ENCODE assay signal across 18 cellular contexts in genomic region chr2:191892391-191892790, GRCh38. TPM values are rescaled to one million over a fixed set of nuclear protein-coding genes. Genes with fewer than 3 reads are reported as not detected.
DNase-seq lines count a peak whose midpoint lies in the region; ATAC-seq, FAIRE-seq and TF ChIP-seq lines count a peak whose summit lies in the region.
"Had no signal": no experiment of that assay in that cellular context is flagged by ENCODE, and none has a peak within 500 bp of the region (broad histone marks: within the 10 kb centered on the region; RNA-seq: fewer than 3 reads in every experiment).

No MANE protein-coding gene starts in this region.

- ATAC-seq in GM21390 (IDR thresholded peaks at IDR 0.05; ENCODE audit: unreplicated experiment) (no peak), HG02840 (IDR thresholded peaks at IDR 0.05; ENCODE audit: low FRiP score, unreplicated experiment) (no peak)
- ATAC-seq: activated CD8-positive, alpha-beta T cell treated with anti-CD3 and anti-CD28 coated beads, Interleukin-2, amount 10 ng/mL, durations not matched to agents 7 days and 5 days had no signal

- intact Hi-C loops in tibial artery (cut with DNase I; ENCODE audit: low total_unique reads), result no loop called here

- H3K4me1 ChIP-seq in keratinocyte (ENCODE audit: control insufficient read depth, extremely low read depth, insufficient read depth, low read length) (peaks cover 27% of the 10 kb centered on the region), tibial artery (peaks cover 0 to 3% (median 0%) of the 10 kb centered on the region in 4 donors)

- H3K27ac ChIP-seq in brain microvascular endothelial cell (no peak overlapping the region), keratinocyte (ENCODE audit: control insufficient read depth, insufficient read depth, low read length) (no peak overlapping the region), tibial artery (no peak overlapping the region)
- H3K27ac ChIP-seq: C4-2B, heart right ventricle, upper lobe of left lung had no signal

- H3K4me2 ChIP-seq in keratinocyte (ENCODE audit: control insufficient read depth, extremely low read depth, insufficient read depth, low read depth, low read length), result peak overlapping the region; percentile 52

- TF ChIP-seq CTCF in brain microvascular endothelial cell (IDR thresholded peaks at IDR 0.05; ENCODE audit: low read depth, low read length, missing control alignments) (no peak), keratinocyte (optimal IDR thresholded peaks at IDR 0.05 in 1 of 3, IDR thresholded peaks at IDR 0.05 in 1 of 3, conservative IDR thresholded peaks at IDR 0.05 in 1 of 3; ENCODE audit: extremely low read depth in 1 of 3, insufficient read depth in 2 of 3, low read length in 3 of 3) (no peak), tibial artery (IDR thresholded peaks at IDR 0.05) (no peak)

- peak; percentile 78 for FAIRE-seq in keratinocyte (lab: Jason Lieb, UNC)
- FAIRE-seq: GM12892, TTC549 had no signal

- H3K27me3 ChIP-seq in brain microvascular endothelial cell (replicated peaks), result no peaks in the 10 kb centered on the region
- H3K27me3 ChIP-seq in keratinocyte (ENCODE audit: control insufficient read depth, extremely low read depth, insufficient read depth, low read length), result no peaks in the 10 kb centered on the region
- no peaks in the 10 kb centered on the region for H3K27me3 ChIP-seq in tibial artery
- H3K27me3 ChIP-seq: heart right ventricle, upper lobe of left lung had no signal

- no peaks in the 10 kb centered on the region for H4K20me1 ChIP-seq in keratinocyte (ENCODE audit: control insufficient read depth, extremely low read depth, insufficient read depth, low read length)

- no peaks in the 10 kb centered on the region for H3K9me1 ChIP-seq in keratinocyte (ENCODE audit: control insufficient read depth, extremely low read depth, insufficient read depth, low read length)

- no peaks in the 10 kb centered on the region for H3K9me3 ChIP-seq in keratinocyte (ENCODE audit: control insufficient read depth, low read depth, low read length)
- H3K9me3 ChIP-seq in tibial artery, result no peaks in the 10 kb centered on the region
- H3K9me3 ChIP-seq: upper lobe of left lung had no signal

- dilution Hi-C loops in keratinocyte (cut with MboI; ENCODE audit: extremely low pct_ligation_motif_present, low sequenced_read_pairs), result no loop called here

- H3K9ac ChIP-seq in keratinocyte (ENCODE audit: control insufficient read depth, extremely low read depth, insufficient read depth, low read length), result no peak overlapping the region

- in situ Hi-C loops in brain microvascular endothelial cell (cut with HindIII; ENCODE audit: low pct_ligation_motif_present, low sequenced_read_pairs), result no loop called here

- no peak overlapping the region for H2AFZ ChIP-seq in keratinocyte (ENCODE audit: control insufficient read depth, low read length)

- DNase-seq in AML-193 (lab: John Stamatoyannopoulos, UW) (peak; percentile 49 to 62), KG1 (lab: John Stamatoyannopoulos, UW) (peak; percentile 2), brain microvascular endothelial cell (peak; percentile 81), keratinocyte (ENCODE audit: low read depth, low spot score) (peak; percentile 41), NCI-H1417 (lab: John Stamatoyannopoulos, UW) (no peak), tibial artery (no peak)
- DNase-seq: activated CD8-positive, alpha-beta T cell treated with anti-CD3 and anti-CD28 coated beads, Interleukin-2, amount 10 ng/mL, durations not matched to agents 7 days and 5 days; DND-41; effector memory CD4-positive, alpha-beta T cell; heart right ventricle; NCI-H2081; stimulated activated CD4-positive, alpha-beta T cell treated with anti-CD3 and anti-CD28 coated beads, Interleukin-1b, Interleukin-23, amount 100 ng/mL, for 48 hours; upper lobe of left lung had no signal

- H3K4me3 ChIP-seq in brain microvascular endothelial cell (ENCODE audit: low read depth, low read length) (no peak overlapping the region), keratinocyte (ENCODE audit: control insufficient read depth in 2 of 3, extremely low read depth in 1 of 3, insufficient read depth in 2 of 3, low read depth in 1 of 3, low read length in 3 of 3) (no peak overlapping the region), tibial artery (no peak overlapping the region)
- H3K4me3 ChIP-seq: heart right ventricle, upper lobe of left lung had no signal

- H3K36me3 ChIP-seq in brain microvascular endothelial cell (replicated peaks) (no peaks in the 10 kb centered on the region), keratinocyte (ENCODE audit: control insufficient read depth in 2 of 2, extremely low read depth in 1 of 2, insufficient read depth in 2 of 2, low read length in 2 of 2) (no peaks in the 10 kb centered on the region), tibial artery (no peaks in the 10 kb centered on the region)
- H3K36me3 ChIP-seq: heart right ventricle, upper lobe of left lung had no signal

- H3K79me2 ChIP-seq in keratinocyte (ENCODE audit: control insufficient read depth, insufficient read depth, low read length), result no peaks in the 10 kb centered on the region

RNA-seq across cellular contexts. Expression of gene CAVIN2, which starts 45.5 kb away (rescaled TPM):
- 5.3 to 10.2 TPM (median 9.4 TPM) in 3 replicates for polyA plus RNA-seq in keratinocyte
- polyA plus RNA-seq in keratinocyte (2011; ENCODE audit: low read depth), result 0.90 TPM
- 5.7 and 5.9 TPM in 2 replicates for polyA plus RNA-seq in keratinocyte (2011; cell fraction: cytosol; rRNA removed)
- polyA plus RNA-seq in keratinocyte (2011; cell fraction: nucleus; rRNA removed), result 8.0 and 8.9 TPM in 2 replicates
- polyA plus RNA-seq in keratinocyte (2012; ENCODE audit: low replicate concordance), result 0.73 and 9.6 TPM in 2 replicates
- 6.7 to 10.6 TPM (median 6.8 TPM) in 3 replicates for polyA minus RNA-seq in keratinocyte
- 7.1 TPM for polyA minus RNA-seq in keratinocyte (2011; cell fraction: cytosol; rRNA and poly(A)+ RNA removed)
- polyA minus RNA-seq in keratinocyte (2011; cell fraction: nucleus; rRNA and poly(A)+ RNA removed), result 5.5 and 7.4 TPM in 2 replicates

Comparison
In these comparisons a context has a peak if more than half of its experiments do, and no peak if none do; other contexts are left out.
1. DNase-seq: peak in AML-193 (2 of 2), KG1 (single experiment), brain microvascular endothelial cell (single experiment) and keratinocyte (single experiment); none in NCI-H1417 (0 of 3) and tibial artery (0 of 2).